In the genomic region with DNA sequence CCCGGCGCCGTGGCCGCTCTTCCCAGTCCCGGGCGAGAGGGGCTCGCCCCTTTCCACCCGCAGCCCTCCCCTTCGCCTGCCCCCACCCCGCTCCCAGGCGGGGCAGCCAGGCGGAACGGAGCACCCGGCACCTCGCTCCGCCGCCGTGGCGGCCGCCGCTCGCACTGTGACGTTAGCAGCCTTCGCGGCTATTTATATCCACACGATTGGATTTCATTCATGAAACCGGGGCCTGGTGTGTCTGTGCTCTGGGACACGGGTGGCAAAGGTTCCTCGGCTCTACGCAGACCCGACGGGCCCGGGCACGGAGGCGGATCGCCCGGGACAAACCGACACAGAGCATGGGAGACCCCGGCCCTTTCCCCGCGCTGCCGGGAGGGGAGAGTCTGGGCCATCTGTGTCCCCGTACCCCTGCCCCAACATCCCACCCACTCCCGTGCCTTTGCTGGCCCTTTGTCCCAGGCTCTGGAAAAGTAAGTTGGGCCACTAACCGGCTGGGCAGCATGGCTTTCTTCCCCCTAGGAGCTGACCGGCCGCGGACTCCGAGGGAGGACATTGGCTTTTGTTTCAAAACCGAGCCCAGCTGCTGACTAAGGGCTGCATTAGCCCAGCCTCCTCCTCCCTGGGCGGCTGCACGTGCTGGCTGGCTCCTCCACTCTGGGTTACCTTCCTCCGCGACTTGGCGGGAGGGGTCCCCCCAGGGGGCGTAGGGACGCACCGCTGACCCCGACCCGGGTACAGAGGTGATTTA, we compare ENCODE assay signal across 8 cellular contexts. TPM values are rescaled to one million over a fixed set of nuclear protein-coding genes. Genes with fewer than 3 reads are reported as not detected.
A peak's percentile ranks its signal among the peaks of the same experiment; 100 is the strongest.
DNase-seq lines count a peak whose midpoint lies in the region; TF ChIP-seq lines count a peak whose summit lies in the region.

A gene with protein sequence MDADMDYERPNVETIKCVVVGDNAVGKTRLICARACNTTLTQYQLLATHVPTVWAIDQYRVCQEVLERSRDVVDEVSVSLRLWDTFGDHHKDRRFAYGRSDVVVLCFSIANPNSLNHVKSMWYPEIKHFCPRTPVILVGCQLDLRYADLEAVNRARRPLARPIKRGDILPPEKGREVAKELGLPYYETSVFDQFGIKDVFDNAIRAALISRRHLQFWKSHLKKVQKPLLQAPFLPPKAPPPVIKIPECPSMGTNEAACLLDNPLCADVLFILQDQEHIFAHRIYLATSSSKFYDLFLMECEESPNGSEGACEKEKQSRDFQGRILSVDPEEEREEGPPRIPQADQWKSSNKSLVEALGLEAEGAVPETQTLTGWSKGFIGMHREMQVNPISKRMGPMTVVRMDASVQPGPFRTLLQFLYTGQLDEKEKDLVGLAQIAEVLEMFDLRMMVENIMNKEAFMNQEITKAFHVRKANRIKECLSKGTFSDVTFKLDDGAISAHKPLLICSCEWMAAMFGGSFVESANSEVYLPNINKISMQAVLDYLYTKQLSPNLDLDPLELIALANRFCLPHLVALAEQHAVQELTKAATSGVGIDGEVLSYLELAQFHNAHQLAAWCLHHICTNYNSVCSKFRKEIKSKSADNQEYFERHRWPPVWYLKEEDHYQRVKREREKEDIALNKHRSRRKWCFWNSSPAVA (minus strand): TSS at position 27 of the 751 bp plus-strand sequence. CDS start 32,643 bp downstream, outside the sequence.

- H3K27ac ChIP-seq in mesenchymal stem cell (ENCODE audit: low read length, poor library complexity, severe bottlenecking) = peak within 1 kb of the TSS; percentile 98

- TF ChIP-seq CTCF in HFFc6 (IDR thresholded peaks at IDR 0.05) = no peak
- TF ChIP-seq CTCF in epithelial cell of proximal tubule (conservative IDR thresholded peaks at IDR 0.05; ENCODE audit: low read depth, low read length) = no peak

- H3K4ac ChIP-seq in mesenchymal stem cell (ENCODE audit: low read depth in 1 of 2, low read length in 2 of 2) = peak within 1 kb of the TSS; percentile 94 to 97

- H3K27me3 Mint-ChIP-seq in HFFc6 (ENCODE audit: insufficient read depth) = peaks cover 7% of the 10 kb centered on the region
- H3K27me3 Mint-ChIP-seq in activated CD4-positive, alpha-beta memory T cell treated with anti-CD3 and anti-CD28 coated beads for 36 hours = peaks cover 55% of the 10 kb centered on the region

- H3K14ac ChIP-seq in mesenchymal stem cell (ENCODE audit: low read length in 2 of 2) = peak within 1 kb of the TSS; percentile 98

- H3K27ac Mint-ChIP-seq in HFFc6 = peak within 1 kb of the TSS; percentile 99
- no peak within 1 kb of the TSS for H3K27ac Mint-ChIP-seq in activated CD4-positive, alpha-beta memory T cell treated with anti-CD3 and anti-CD28 coated beads for 36 hours

- peak within 1 kb of the TSS; percentile 3 for H2AFZ ChIP-seq in mesenchymal stem cell (ENCODE audit: low read depth, low read length)

- intact Hi-C loops in activated CD4-positive, alpha-beta memory T cell treated with anti-CD3 and anti-CD28 coated beads for 36 hours (cut with micrococcal nuclease) = no loop called here

- peak within 1 kb of the TSS; percentile 95 to 98 for H2BK12ac ChIP-seq in mesenchymal stem cell (ENCODE audit: low read length in 2 of 2)

- H4K91ac ChIP-seq in mesenchymal stem cell (ENCODE audit: low read length) = peak within 1 kb of the TSS; percentile 100

- H3K4me2 ChIP-seq in mesenchymal stem cell (ENCODE audit: low read length, poor library complexity, severe bottlenecking) = peak within 1 kb of the TSS; percentile 94

- peaks cover 5% of the 10 kb centered on the region for H3K4me1 ChIP-seq in mesenchymal stem cell (ENCODE audit: control insufficient read depth, insufficient read depth, low read depth, low read length)

- H3K36me3 ChIP-seq in mesenchymal stem cell (ENCODE audit: control insufficient read depth in 1 of 2, insufficient read depth in 2 of 2, low read depth in 1 of 2, low read length in 2 of 2) = no peaks in the 10 kb centered on the region

- H3K9me3 ChIP-seq in mesenchymal stem cell (ENCODE audit: control insufficient read depth, low read length) = no peaks in the 10 kb centered on the region

- DNase-seq in activated CD4-positive, alpha-beta T cell treated with anti-CD3 and anti-CD28 coated beads for 48 hours = peak; percentile 42
- DNase-seq in activated CD4-positive, alpha-beta T cell treated with anti-CD3 and anti-CD28 coated beads, Interleukin-2, amount 50 U/mL, for 4 hours = no peak
- peak; percentile 77 for DNase-seq in HFFc6
- peak; percentile 54 for DNase-seq in NCI-H146 treated with DMSO at 0.1 percent for 48 hours (lab: John Stamatoyannopoulos, UW; ENCODE audit: unreplicated experiment)
- peak; percentile 28 for DNase-seq in activated CD4-positive, alpha-beta memory T cell treated with anti-CD3 and anti-CD28 coated beads for 36 hours
- DNase-seq in epithelial cell of proximal tubule (ENCODE audit: low read depth) = no peak
- peak; percentile 95 for DNase-seq in mesenchymal stem cell
- DNase-seq in superior temporal gyrus (ENCODE audit: extremely low spot score) = peak; percentile 86

- peak within 1 kb of the TSS; percentile 99 for H3K23ac ChIP-seq in mesenchymal stem cell (ENCODE audit: low read length in 2 of 2)

- peak within 1 kb of the TSS; percentile 99 for H2BK5ac ChIP-seq in mesenchymal stem cell (ENCODE audit: low read depth, low read length, poor library complexity, severe bottlenecking)

- peaks cover 40% of the 10 kb centered on the region for H3K4me1 Mint-ChIP-seq in HFFc6 (ENCODE audit: low read depth)
- H3K4me1 Mint-ChIP-seq in activated CD4-positive, alpha-beta memory T cell treated with anti-CD3 and anti-CD28 coated beads for 36 hours (ENCODE audit: low read depth) = peaks cover 11% of the 10 kb centered on the region

- peak within 1 kb of the TSS; percentile 92 for H2BK15ac ChIP-seq in mesenchymal stem cell (ENCODE audit: low read depth, poor library complexity, severe bottlenecking)

- under 1% methylated on average over 59 of the region's 60 CpGs for WGBS in mesenchymal stem cell

- CTCF ChIA-PET in activated CD4-positive, alpha-beta memory T cell treated with anti-CD3 and anti-CD28 coated beads for 36 hours (lab: Charles Lee) = no interaction called here

- peaks cover 3% of the 10 kb centered on the region; the same call in 1 of the 2 replicates for H3K36me3 Mint-ChIP-seq in HFFc6 (ENCODE audit: low read depth)
- H3K36me3 Mint-ChIP-seq in activated CD4-positive, alpha-beta memory T cell treated with anti-CD3 and anti-CD28 coated beads for 36 hours = no peaks in the 10 kb centered on the region

- H3K18ac ChIP-seq in mesenchymal stem cell (ENCODE audit: low read depth in 1 of 2, low read length in 2 of 2) = peak within 1 kb of the TSS; percentile 94 to 100

- H3K4me3 ChIP-seq in epithelial cell of proximal tubule (ENCODE audit: low read depth, low read length) = peak within 1 kb of the TSS; percentile 81
- H3K4me3 ChIP-seq in mesenchymal stem cell (ENCODE audit: insufficient read depth in 1 of 2, low read depth in 1 of 2, low read length in 2 of 2) = peak within 1 kb of the TSS; percentile 75 to 81

- peak within 1 kb of the TSS; percentile 100 for H2BK120ac ChIP-seq in mesenchymal stem cell (ENCODE audit: low read depth, low read length)

- H3K79me1 ChIP-seq in mesenchymal stem cell (replicated peaks; ENCODE audit: low read length, poor library complexity, severe bottlenecking) = no peaks in the 10 kb centered on the region

- H3K4me3 Mint-ChIP-seq in HFFc6 = peak within 1 kb of the TSS; percentile 95
- peak within 1 kb of the TSS; percentile 59 for H3K4me3 Mint-ChIP-seq in activated CD4-positive, alpha-beta memory T cell treated with anti-CD3 and anti-CD28 coated beads for 36 hours

- POLR2A ChIA-PET in activated CD4-positive, alpha-beta memory T cell treated with anti-CD3 and anti-CD28 coated beads for 36 hours (lab: Charles Lee) = no interaction called here

- peak within 1 kb of the TSS; percentile 86 for H2AK5ac ChIP-seq in mesenchymal stem cell (ENCODE audit: low read length, severe bottlenecking)

- H3K9ac ChIP-seq in mesenchymal stem cell (ENCODE audit: low read length) = peak within 1 kb of the TSS; percentile 94

- no peaks in the 10 kb centered on the region for H3K9me3 Mint-ChIP-seq in HFFc6
- no peaks in the 10 kb centered on the region for H3K9me3 Mint-ChIP-seq in activated CD4-positive, alpha-beta memory T cell treated with anti-CD3 and anti-CD28 coated beads for 36 hours

- peak within 1 kb of the TSS; percentile 99 for H4K8ac ChIP-seq in mesenchymal stem cell (ENCODE audit: low read length)

- H3K27me3 ChIP-seq in mesenchymal stem cell (ENCODE audit: control insufficient read depth in 1 of 2, insufficient read depth in 1 of 2, low read length in 2 of 2) = no peaks in the 10 kb centered on the region

RNA-seq across cellular contexts. Expression of the gene that starts here (rescaled TPM):
- total RNA-seq in HFFc6 (2021; fragmentation: NEBNext Ultra II Directional; extraction: Animal tissue kit (Norgen Biotek cat#: 25700)) = 10 to 100 TPM in 2 of 6 experiments, 1 to 10 TPM in 4; 9.0 to 11.7 (median 9.3) TPM
- not detected for total RNA-seq in activated CD4-positive, alpha-beta memory T cell treated with anti-CD3 and anti-CD28 coated beads for 36 hours
- 17.0 and 22.2 TPM in 2 replicates for total RNA-seq in epithelial cell of proximal tubule
- polyA plus RNA-seq in mesenchymal stem cell (2013, experiment 1 of 2) = 60.2 TPM
- polyA plus RNA-seq in mesenchymal stem cell (2013, experiment 2 of 2) = 60.6 TPM

Comparison
In these comparisons a context has a peak if more than half of its experiments do, and no peak if none do; other contexts are left out.
1. RNA of the gene that starts here (total RNA-seq): 17.0 to 22.2 TPM in epithelial cell of proximal tubule and 9.0 to 11.7 TPM in HFFc6; not detected in activated CD4-positive, alpha-beta memory T cell treated with anti-CD3 and anti-CD28 coated beads for 36 hours; every median in the first group is over 4 times any median in the second.
2. DNase-seq: peak in activated CD4-positive, alpha-beta T cell treated with anti-CD3 and anti-CD28 coated beads for 48 hours (single experiment), HFFc6 (single experiment), NCI-H146 treated with DMSO at 0.1 percent for 48 hours (single experiment), mesenchymal stem cell (single experiment) and superior temporal gyrus (single experiment); none in activated CD4-positive, alpha-beta T cell treated with anti-CD3 and anti-CD28 coated beads, Interleukin-2, amount 50 U/mL, for 4 hours (0 of 2) and epithelial cell of proximal tubule (single experiment).
3. Peak in DNase-seq in activated CD4-positive, alpha-beta memory T cell treated with anti-CD3 and anti-CD28 coated beads for 36 hours; RNA of the gene not detected or under 1 TPM.